13 cellular contexts compared by ENCODE assay signal in genomic region chr14:103031956-103032355, GRCh38. TPM values are rescaled to one million over a fixed set of nuclear protein-coding genes. Genes with fewer than 3 reads are reported as not detected.
DNase-seq lines count a peak whose midpoint lies in the region; ATAC-seq and TF ChIP-seq lines count a peak whose summit lies in the region.
"Had no signal": no experiment of that assay in that cellular context is flagged by ENCODE, and none has a peak within 500 bp of the region (broad histone marks: within the 10 kb centered on the region; RNA-seq: fewer than 3 reads in every experiment).

No MANE protein-coding gene starts in this region.

- no peak overlapping the region for H3K9ac ChIP-seq in smooth muscle cell (ENCODE audit: low read depth)

- H3K4me2 ChIP-seq in smooth muscle cell = no peak overlapping the region

- no peaks in the 10 kb centered on the region for H3K4me1 ChIP-seq in foreskin keratinocyte
- H3K4me1 ChIP-seq in smooth muscle cell (ENCODE audit: low read depth) = no peaks in the 10 kb centered on the region

- peaks cover 9% of the 10 kb centered on the region for H3F3A ChIP-seq in smooth muscle cell (ENCODE audit: low read depth)

- DNase-seq in NCI-H524 (lab: John Stamatoyannopoulos, UW) (peak; percentile 26 to 69), NCI-H524 treated with DMSO at 0.1 percent for 48 hours (lab: John Stamatoyannopoulos, UW) (no peak), RPMI8226 (peak; percentile 14), foreskin keratinocyte (peak in 1 of 2 donors; percentile 23), smooth muscle cell (lab: John Stamatoyannopoulos, UW; ENCODE audit: unreplicated experiment) (no peak), amygdala (lab: John Stamatoyannopoulos, UW) (no peak), SKM-1 (lab: John Stamatoyannopoulos, UW; ENCODE audit: unreplicated experiment) (no peak)
- DNase-seq: activated CD4-positive, alpha-beta memory T cell treated with anti-CD3 and anti-CD28 coated beads, Interleukin-2, amount 10 ng/mL, durations not matched to agents 7 days and 5 days; stimulated activated naive CD4-positive, alpha-beta T cell had no signal

- peak; percentile 49 for TF ChIP-seq CTCF in foreskin keratinocyte (conservative IDR thresholded peaks at IDR 0.05)
- peak; percentile 4 for TF ChIP-seq CTCF in smooth muscle cell (IDR thresholded peaks at IDR 0.05; ENCODE audit: borderline replicate concordance, insufficient read depth, poor library complexity, severe bottlenecking)

- 88% methylated on average over 9 of the region's 9 CpGs for WGBS in smooth muscle cell (ENCODE audit: low lambda C conversion rate)

- H3K27me3 ChIP-seq in foreskin keratinocyte = no peaks in the 10 kb centered on the region
- H3K27me3 ChIP-seq in smooth muscle cell (ENCODE audit: low read depth) = no peaks in the 10 kb centered on the region

- peak; percentile 40 for ATAC-seq in foreskin keratinocyte
- ATAC-seq in HG03442 (IDR thresholded peaks at IDR 0.05; ENCODE audit: unreplicated experiment) = no peak

- no peak overlapping the region for H3K27ac ChIP-seq in foreskin keratinocyte
- H3K27ac ChIP-seq in smooth muscle cell (ENCODE audit: low read depth) = no peak overlapping the region

- no peaks in the 10 kb centered on the region for H3K36me3 ChIP-seq in smooth muscle cell (ENCODE audit: low read depth)

- peaks cover 98% of the 10 kb centered on the region for H3K79me2 ChIP-seq in smooth muscle cell (ENCODE audit: low read depth)

- no peaks in the 10 kb centered on the region for H3K9me3 ChIP-seq in smooth muscle cell (replicated peaks; ENCODE audit: low read depth)

- no peak overlapping the region for H3K4me3 ChIP-seq in smooth muscle cell
- H3K4me3 ChIP-seq: skin epidermis had no signal

- H2AFZ ChIP-seq in smooth muscle cell (ENCODE audit: low read depth) = no peak overlapping the region

- H4K20me1 ChIP-seq in smooth muscle cell (ENCODE audit: low read depth) = peaks cover 96% of the 10 kb centered on the region

RNA-seq across cellular contexts. Expression of gene CDC42BPB, which starts 25.4 kb away (rescaled TPM):
- total RNA-seq in foreskin keratinocyte = 52.9 and 59.7 TPM in 2 replicates
- polyA plus RNA-seq in foreskin keratinocyte = 15.9 and 16.8 TPM in 2 replicates
- 56.6 and 71.2 TPM in 2 replicates for total RNA-seq in smooth muscle cell
- polyA plus RNA-seq in smooth muscle cell = 11.3 and 14.4 TPM in 2 replicates

RNA-seq across cellular contexts. Expression of gene LBHD2, which starts 52.1 kb away (rescaled TPM):
- total RNA-seq in foreskin keratinocyte = not detected in 2 replicates
- not detected in 2 replicates for polyA plus RNA-seq in foreskin keratinocyte
- total RNA-seq in smooth muscle cell = not detected in 2 replicates
- not detected in 2 replicates for polyA plus RNA-seq in smooth muscle cell
- total RNA-seq: activated CD4-positive, alpha-beta memory T cell treated with anti-CD3 and anti-CD28 coated beads, Interleukin-2, amount 10 ng/mL, durations not matched to agents 7 days and 5 days; LHCN-M2; lower leg skin had no signal

Comparison
In these comparisons a context has a peak if more than half of its experiments do, and no peak if none do; other contexts are left out.
1. DNase-seq: peak in NCI-H524 (2 of 2) and RPMI8226 (single experiment); none in NCI-H524 treated with DMSO at 0.1 percent for 48 hours (single experiment), smooth muscle cell (single experiment), amygdala (0 of 56) and SKM-1 (single experiment).